11 cellular contexts compared by ENCODE assay signal in genomic region chr12:76866146-76866545, GRCh38. TPM values are rescaled to one million over a fixed set of nuclear protein-coding genes. Genes with fewer than 3 reads are reported as not detected.
DNase-seq lines count a peak whose midpoint lies in the region; ATAC-seq and TF ChIP-seq lines count a peak whose summit lies in the region.
"Had no signal": no experiment of that assay in that cellular context is flagged by ENCODE, and none has a peak within 500 bp of the region (broad histone marks: within the 10 kb centered on the region; RNA-seq: fewer than 3 reads in every experiment).

No MANE protein-coding gene starts in this region.

- H3K56ac ChIP-seq in IMR-90 (ENCODE audit: extremely low read depth, insufficient read depth, low read length), result no peak overlapping the region

- no peak for ATAC-seq in IMR-90 (ENCODE audit: low read depth)
- peak; percentile 52 for ATAC-seq in WTC11
- ATAC-seq in activated CD4-positive, alpha-beta T cell treated with anti-CD3 and anti-CD28 coated beads for 36 hours, result no peak
- no peak for ATAC-seq in HG02610 (IDR thresholded peaks at IDR 0.05; ENCODE audit: unreplicated experiment)

- H2AK5ac ChIP-seq in IMR-90 (ENCODE audit: low read depth, low read length), result no peak overlapping the region

- H2AK9ac ChIP-seq in IMR-90 (replicated peaks; ENCODE audit: low read depth, low read length, poor library complexity), result no peak overlapping the region

- 87% methylated on average over 5 of the region's 8 CpGs; no CpG with 5 or more reads in 1 of the 2 experiments for WGBS in IMR-90 (ENCODE audit: extremely low coverage in 2 of 2, insufficient read length in 1 of 2), 2 experiments
- WGBS in mesodermal cell (ENCODE audit: insufficient coverage in 2 of 2), 2 experiments, result 66 to 72% methylated on average over 8 of the region's 8 CpGs

- H3K9me3 Mint-ChIP-seq in WTC11, result no peaks in the 10 kb centered on the region
- H3K9me3 Mint-ChIP-seq in activated CD4-positive, alpha-beta T cell treated with anti-CD3 and anti-CD28 coated beads for 36 hours (ENCODE audit: low read depth), result no peaks in the 10 kb centered on the region
- H3K9me3 Mint-ChIP-seq: activated B cell treated with CpG ODN at 0.5 μM for 24 hours had no signal

- H3K4me2 ChIP-seq in IMR-90 (ENCODE audit: low read depth, low read length), result no peak overlapping the region

- H3K27ac Mint-ChIP-seq in WTC11, result peak overlapping the region; percentile 57
- H3K27ac Mint-ChIP-seq in activated CD4-positive, alpha-beta T cell treated with anti-CD3 and anti-CD28 coated beads for 36 hours, result no peak overlapping the region
- H3K27ac Mint-ChIP-seq: activated B cell treated with CpG ODN at 0.5 μM for 24 hours had no signal

- peaks cover 8% of the 10 kb centered on the region for H3K4me1 ChIP-seq in A673 (ENCODE audit: insufficient read depth, low read length, poor library complexity, severe bottlenecking)
- H3K4me1 ChIP-seq in IMR-90 (ENCODE audit: control insufficient read depth, insufficient read depth, low read length), result peaks cover 17% of the 10 kb centered on the region
- peaks cover 45% of the 10 kb centered on the region for H3K4me1 ChIP-seq in mesodermal cell (ENCODE audit: control insufficient read depth, insufficient read depth, low read length, poor library complexity, severe bottlenecking)
- H3K4me1 ChIP-seq in BE2C, result no peaks in the 10 kb centered on the region

- dilution Hi-C loops in IMR-90 (cut with HindIII; ENCODE audit: low sequenced_read_pairs, unreplicated experiment), result no loop called here

- H3K4ac ChIP-seq in IMR-90 (ENCODE audit: low read depth, low read length), result peak overlapping the region; percentile 63; the same call in 1 of the 2 replicates

- no peak overlapping the region for H3K23ac ChIP-seq in IMR-90 (ENCODE audit: low read depth, low read length)

- no peak overlapping the region for H3K27ac ChIP-seq in A673 (ENCODE audit: low read depth, low read length, poor library complexity, severe bottlenecking)
- 0 out of 2 replicates have a peak overlapping the region, but pooled peaks have one; percentile 13 for H3K27ac ChIP-seq in IMR-90 (ENCODE audit: insufficient read depth, low read length)
- peak overlapping the region; percentile 70 for H3K27ac ChIP-seq in mesodermal cell (ENCODE audit: low read depth, low read length, severe bottlenecking)
- H3K27ac ChIP-seq in RWPE1, result no peak overlapping the region

- intact Hi-C loops in A673 (cut with micrococcal nuclease; ENCODE audit: unreplicated experiment) (no loop called here), IMR-90 (cut with micrococcal nuclease) (no loop called here)
- intact Hi-C loops in activated CD4-positive, alpha-beta T cell treated with anti-CD3 and anti-CD28 coated beads for 36 hours (cut with DNase I, micrococcal nuclease), result no loop called here

- BruUV-seq in A673 (replicated peaks; lab: Mats Ljungman, UMichigan) (no TSS peak), IMR-90 (replicated peaks; lab: Mats Ljungman, UMichigan) (no TSS peak)

- POLR2A ChIA-PET in A673 (lab: Charles Lee; ENCODE audit: low non-redundant PET) (no interaction called here), IMR-90 (lab: Charles Lee; ENCODE audit: unreplicated experiment) (interaction anchor here (1.9 kb wide), 1 partner anchor 13 kb away, joined by 6 read pairs; the partner anchor contains the start of gene CSRP2), WTC11 (lab: Charles Lee) (interaction anchor here (0.8 to 2.1 kb wide), 2 partner anchors 10 to 13 kb away, joined by 3 to 5 read pairs; partner anchors contain the start of gene CSRP2), RWPE1 (lab: Yijun Ruan, JAX; ENCODE audit: low non-redundant PET) (no interaction called here)
- POLR2A ChIA-PET in activated CD4-positive, alpha-beta T cell treated with anti-CD3 and anti-CD28 coated beads for 36 hours (lab: Charles Lee), result no interaction called here

- TF ChIP-seq RAD21 in IMR-90 (IDR thresholded peaks at IDR 0.05; ENCODE audit: low read length), result no peak

- TF ChIP-seq POLR2A in IMR-90 (IDR thresholded peaks at IDR 0.05; ENCODE audit: low read depth, low read length), result no peak

- H3K27me3 ChIP-seq in A673 (replicated peaks; ENCODE audit: insufficient read depth, low read depth, low read length, poor library complexity) (no peaks in the 10 kb centered on the region), IMR-90 (ENCODE audit: control insufficient read depth, insufficient read depth, low read length) (no peaks in the 10 kb centered on the region), BE2C (no peaks in the 10 kb centered on the region)

- in situ Hi-C loops in IMR-90 (cut with MboI; ENCODE audit: low sequenced_read_pairs), result no loop called here

- no peak overlapping the region for H2BK5ac ChIP-seq in IMR-90 (ENCODE audit: low read depth, low read length, poor library complexity, severe bottlenecking)

- H3K36me3 Mint-ChIP-seq in WTC11, result peaks cover 31% of the 10 kb centered on the region
- H3K36me3 Mint-ChIP-seq in activated CD4-positive, alpha-beta T cell treated with anti-CD3 and anti-CD28 coated beads for 36 hours (ENCODE audit: low read depth), result no peaks in the 10 kb centered on the region

- no peak overlapping the region for H2BK15ac ChIP-seq in IMR-90 (ENCODE audit: low read depth, low read length)

- H3K4me3 ChIP-seq in A673 (ENCODE audit: low read depth, low read length, poor library complexity, severe bottlenecking), result no peak overlapping the region
- no peak overlapping the region for H3K4me3 ChIP-seq in IMR-90 (ENCODE audit: insufficient read depth, low read depth, low read length)
- H3K4me3 ChIP-seq in mesodermal cell (ENCODE audit: extremely low read depth, insufficient read depth, low read length, poor library complexity, severe bottlenecking), result no peak overlapping the region
- H3K4me3 ChIP-seq in BE2C (ENCODE audit: low read depth, low read length), result no peak overlapping the region

- peak overlapping the region; percentile 73; the same call in 1 of the 2 replicates for H2BK20ac ChIP-seq in IMR-90 (ENCODE audit: low read depth, low read length)

- CTCF ChIA-PET in A673 (lab: Charles Lee), result interaction anchor here (0.7 kb wide), 1 partner anchor 145 kb away, joined by 3 read pairs; no protein-coding TSS in a partner anchor
- CTCF ChIA-PET in IMR-90 (lab: Yijun Ruan, JAX), result interaction anchor here (0.6 to 1.0 kb wide), 2 partner anchors 12 to 104 kb away, joined by 3 read pairs; no protein-coding TSS in a partner anchor
- CTCF ChIA-PET in WTC11 (lab: Charles Lee), result interaction anchor here (1.0 to 2.6 kb wide), 3 partner anchors 12 to 145 kb away, joined by 5 to 13 read pairs (median 7); no protein-coding TSS in a partner anchor
- CTCF ChIA-PET in RWPE1 (lab: Yijun Ruan, JAX), result interaction anchor here (1.1 kb wide), 1 partner anchor 10 kb away, joined by 7 read pairs; no protein-coding TSS in a partner anchor
- CTCF ChIA-PET in activated CD4-positive, alpha-beta T cell treated with anti-CD3 and anti-CD28 coated beads for 36 hours (lab: Charles Lee), result interaction anchor here (0.8 kb wide), 1 partner anchor 71 kb away, joined by 5 read pairs; no protein-coding TSS in a partner anchor

- no peak overlapping the region for H4K5ac ChIP-seq in IMR-90 (ENCODE audit: low read depth, low read length)

- H3K27me3 Mint-ChIP-seq in WTC11 (ENCODE audit: low read depth), result no peaks in the 10 kb centered on the region
- H3K27me3 Mint-ChIP-seq in activated CD4-positive, alpha-beta T cell treated with anti-CD3 and anti-CD28 coated beads for 36 hours, result peaks cover 11% of the 10 kb centered on the region
- H3K27me3 Mint-ChIP-seq: activated B cell treated with CpG ODN at 0.5 μM for 24 hours had no signal

- H4K91ac ChIP-seq in IMR-90 (ENCODE audit: insufficient read depth, low read depth, low read length), result 0 out of 2 replicates have a peak overlapping the region, but pooled peaks have one; percentile 31

- H2AFZ ChIP-seq in IMR-90 (replicated peaks; ENCODE audit: low read length, poor library complexity), result no peak overlapping the region

- peaks cover 15% of the 10 kb centered on the region for H4K20me1 ChIP-seq in IMR-90 (ENCODE audit: insufficient read depth, low read length)

- H3K9me3 ChIP-seq in A673 (ENCODE audit: low read depth, low read length, poor library complexity, severe bottlenecking), result no peaks in the 10 kb centered on the region
- no peaks in the 10 kb centered on the region for H3K9me3 ChIP-seq in IMR-90 (ENCODE audit: control insufficient read depth, insufficient read depth, low read length)
- no peaks in the 10 kb centered on the region for H3K9me3 ChIP-seq in mesodermal cell (ENCODE audit: control insufficient read depth, low read length)
- H3K9me3 ChIP-seq in BE2C, result no peaks in the 10 kb centered on the region

- peak; percentile 58 for DNase-seq in A673 (ENCODE audit: low spot score)
- DNase-seq in IMR-90, result no peak
- no peak for DNase-seq in WTC11 (ENCODE audit: low spot score)
- no peak for DNase-seq in RWPE1 (ENCODE audit: low spot score)
- DNase-seq in BE2C, result no peak
- no peak for DNase-seq in activated CD4-positive, alpha-beta T cell treated with anti-CD3 and anti-CD28 coated beads for 36 hours
- DNase-seq: activated B cell treated with CpG ODN at 0.5 μM for 24 hours; MV-4-11; stimulated activated CD8-positive, alpha-beta memory T cell treated with anti-CD3 and anti-CD28 coated beads, Interleukin-4, amount 100 ng/mL, for 48 hours had no signal

- H4K8ac ChIP-seq in IMR-90 (ENCODE audit: low read depth in 2 of 2, low read length in 2 of 2), result no peak overlapping the region

- no peak overlapping the region for H3K9ac ChIP-seq in IMR-90 (ENCODE audit: low read depth, low read length)

- peaks cover 15% of the 10 kb centered on the region; the same call in 1 of the 2 replicates for H3K9me1 ChIP-seq in IMR-90 (ENCODE audit: insufficient read depth, low read length)

- peaks cover 30 to 71% of the 10 kb centered on the region in 2 experiments for H3K79me1 ChIP-seq in IMR-90 (ENCODE audit: low read depth in 1 of 2, low read length in 2 of 2)

- peak overlapping the region; percentile 38; the same call in 1 of the 2 replicates for H2BK120ac ChIP-seq in IMR-90 (ENCODE audit: low read depth, low read length)

- TF ChIP-seq CTCF in A673 (conservative IDR thresholded peaks at IDR 0.05; ENCODE audit: low read depth, low read length) (no peak), IMR-90 (conservative IDR thresholded peaks at IDR 0.05; ENCODE audit: low read depth, low read length) (no peak), WTC11 (IDR thresholded peaks at IDR 0.05) (no peak), RWPE1 (conservative IDR thresholded peaks at IDR 0.05; ENCODE audit: low read depth) (no peak), BE2C (IDR thresholded peaks at IDR 0.05; ENCODE audit: low read depth, low read length) (no peak)

- peak overlapping the region; percentile 25; the same call in 1 of the 2 replicates for H3K18ac ChIP-seq in IMR-90 (ENCODE audit: low read depth, low read length)

- peaks cover 52% of the 10 kb centered on the region for H3K4me1 Mint-ChIP-seq in WTC11
- no peaks in the 10 kb centered on the region for H3K4me1 Mint-ChIP-seq in activated CD4-positive, alpha-beta T cell treated with anti-CD3 and anti-CD28 coated beads for 36 hours

- no peak overlapping the region for H3K4me3 Mint-ChIP-seq in WTC11
- no peak overlapping the region for H3K4me3 Mint-ChIP-seq in activated CD4-positive, alpha-beta T cell treated with anti-CD3 and anti-CD28 coated beads for 36 hours
- H3K4me3 Mint-ChIP-seq: activated B cell treated with CpG ODN at 0.5 μM for 24 hours had no signal

- no peak overlapping the region; the same call in 1 of the 2 replicates for H3K14ac ChIP-seq in IMR-90 (replicated peaks; ENCODE audit: low read depth, low read length)

- H3K36me3 ChIP-seq in A673 (ENCODE audit: insufficient read depth, low read length, poor library complexity, severe bottlenecking) (no peaks in the 10 kb centered on the region), IMR-90 (ENCODE audit: control insufficient read depth, insufficient read depth, low read length) (peaks cover 8% of the 10 kb centered on the region), mesodermal cell (ENCODE audit: control insufficient read depth, insufficient read depth, low read length) (peaks cover 45% of the 10 kb centered on the region), BE2C (no peaks in the 10 kb centered on the region)

RNA-seq across cellular contexts. Expression of gene CSRP2, which starts 12.7 kb away (rescaled TPM):
- 46.6 and 59.6 TPM in 2 replicates for total RNA-seq in A673 (2021)
- 156 and 157 TPM in 2 replicates for total RNA-seq in IMR-90 (2012; rRNA removed)
- polyA plus RNA-seq in IMR-90 (2012; rRNA removed), result 160 and 179 TPM in 2 replicates
- 69.1 and 124 TPM in 2 replicates for polyA plus RNA-seq in IMR-90 (2012; cell fraction: cytosol; rRNA removed)
- 38.8 and 115 TPM in 2 replicates for polyA plus RNA-seq in IMR-90 (2012; cell fraction: nucleus; rRNA removed; ENCODE audit: low replicate concordance)
- 157 to 179 TPM (median 176 TPM) in 3 replicates for total RNA-seq in WTC11 (2021)
- 207 TPM for polyA plus RNA-seq in mesodermal cell (2013, experiment 1 of 2)
- 210 TPM for polyA plus RNA-seq in mesodermal cell (2013, experiment 2 of 2)
- polyA plus RNA-seq in BE2C (2012; ENCODE audit: insufficient read depth, insufficient read length, low read depth), result 1.8 TPM
- 1 to 10 TPM; 1.8 to 2.0 TPM for total RNA-seq in activated CD4-positive, alpha-beta T cell treated with anti-CD3 and anti-CD28 coated beads for 36 hours

Comparison
In these comparisons a context has a peak if more than half of its experiments do, and no peak if none do; other contexts are left out.
1. H3K27ac ChIP-seq: peak in IMR-90 (single experiment) and mesodermal cell (single experiment); none in A673 (single experiment) and RWPE1 (single experiment).
2. RNA of gene CSRP2, which starts 12.7 kb away (total RNA-seq): 157 to 179 TPM in WTC11, 156 to 157 TPM in IMR-90 and 46.6 to 59.6 TPM in A673; 1.8 to 2.0 TPM in activated CD4-positive, alpha-beta T cell treated with anti-CD3 and anti-CD28 coated beads for 36 hours; every median in the first group is over 10 times any median in the second.
3. POLR2A ChIA-PET loops: an anchor here in IMR-90 (1.9 kb wide) and WTC11 (0.8 to 2.1 kb wide); none called in A673, RWPE1 and activated CD4-positive, alpha-beta T cell treated with anti-CD3 and anti-CD28 coated beads for 36 hours.